ENCODE assay signal across 14 cellular contexts in the genomic region with DNA sequence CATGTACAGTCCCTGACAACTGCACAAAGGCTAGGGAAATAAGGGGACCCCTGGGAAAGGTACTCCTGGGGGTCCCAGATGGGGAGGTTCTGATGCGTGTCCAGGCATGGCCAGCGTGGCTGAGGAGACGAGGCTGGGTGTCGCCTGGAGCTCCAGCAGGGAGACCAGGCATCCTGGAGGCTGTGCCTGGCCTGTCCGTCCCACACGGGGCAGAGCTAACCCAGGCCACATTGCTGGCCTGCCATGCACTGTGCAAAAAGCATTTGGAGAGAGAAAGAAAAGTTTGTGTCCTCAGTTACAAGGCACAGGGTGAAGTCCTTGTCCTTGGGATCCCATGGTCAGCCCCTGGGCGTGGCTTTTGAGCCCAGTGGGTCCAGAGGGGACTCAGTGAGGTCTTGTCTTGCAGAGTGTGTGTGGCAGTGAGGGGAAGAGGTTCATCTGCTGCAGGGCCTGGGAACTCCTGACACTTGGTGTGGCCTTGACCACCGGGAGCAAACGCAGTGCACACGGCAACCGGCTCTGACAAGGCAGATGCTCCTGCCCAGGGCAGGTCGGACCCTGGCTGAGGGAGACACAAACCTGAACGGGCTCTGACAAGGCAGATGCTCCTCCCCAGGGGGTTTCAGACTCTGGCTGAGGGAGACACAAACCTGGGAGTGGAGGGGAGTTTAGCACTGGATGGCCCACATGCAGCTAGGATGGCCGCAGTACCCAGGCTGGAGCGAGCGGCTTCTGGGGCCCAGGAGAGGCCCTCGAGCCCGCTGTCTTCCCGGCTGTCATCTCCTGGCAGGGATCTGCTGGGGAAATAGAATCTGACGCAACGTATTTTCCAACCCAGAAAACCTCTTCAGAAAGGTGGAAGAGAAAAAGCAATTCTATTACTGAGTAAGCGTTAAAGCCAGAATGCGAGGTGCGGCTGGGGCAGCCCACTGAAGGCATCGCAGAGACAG. TPM values are rescaled to one million over a fixed set of nuclear protein-coding genes. Genes with fewer than 3 reads are reported as not detected.
DNase-seq lines count a peak whose midpoint lies in the region; ATAC-seq, FAIRE-seq and TF ChIP-seq lines count a peak whose summit lies in the region.
"Had no signal": no experiment of that assay in that cellular context is flagged by ENCODE, and none has a peak within 500 bp of the region (broad histone marks: within the 10 kb centered on the region; RNA-seq: fewer than 3 reads in every experiment).

No MANE protein-coding gene starts in this region.

- no peaks in the 10 kb centered on the region for H3K27me3 Mint-ChIP-seq in chondrocyte (ENCODE audit: low read depth)
- H3K27me3 Mint-ChIP-seq in nephron (ENCODE audit: low read depth), result peaks cover 13% of the 10 kb centered on the region
- H3K27me3 Mint-ChIP-seq in CD4-positive, alpha-beta memory T cell, result peaks cover 1 to 4% of the 10 kb centered on the region in 2 donors

- peak overlapping the region; percentile 7 to 59 (median 9); a peak in 3 of 6 replicates for H3K4me3 ChIP-seq in HepG2 (replicated peaks in 1 of 3; ENCODE audit: insufficient read depth in 1 of 3, low read depth in 2 of 3, low read length in 3 of 3)
- no peak overlapping the region for H3K4me3 ChIP-seq in right lobe of liver
- no peak overlapping the region for H3K4me3 ChIP-seq in vagina
- no peak overlapping the region for H3K4me3 ChIP-seq in CD4-positive, alpha-beta memory T cell (ENCODE audit: low read length in 2 of 2)

- no peaks in the 10 kb centered on the region for H3K27me3 ChIP-seq in HepG2 (ENCODE audit: control insufficient read depth in 1 of 2, insufficient read depth in 2 of 2, low read length in 2 of 2)
- H3K27me3 ChIP-seq in right lobe of liver, result no peaks in the 10 kb centered on the region
- no peaks in the 10 kb centered on the region for H3K27me3 ChIP-seq in vagina
- H3K27me3 ChIP-seq in CD4-positive, alpha-beta memory T cell (ENCODE audit: insufficient read depth, low read length), result no peaks in the 10 kb centered on the region

- H3K9me3 Mint-ChIP-seq in chondrocyte (ENCODE audit: low read depth) (peaks cover under 1% of the 10 kb centered on the region), nephron (peaks cover 4% of the 10 kb centered on the region)
- no peaks in the 10 kb centered on the region for H3K9me3 Mint-ChIP-seq in CD4-positive, alpha-beta memory T cell
- H3K9me3 Mint-ChIP-seq: activated naive CD4-positive, alpha-beta T cell treated with anti-CD3 and anti-CD28 coated beads, Interleukin-2, amount 50 U/mL, for 72 hours had no signal

- CTCF ChIA-PET in HepG2 (lab: Yijun Ruan, JAX; ENCODE audit: low intra/inter-chr PET ratio, low total read pairs), result no interaction called here
- CTCF ChIA-PET in CD4-positive, alpha-beta memory T cell (lab: Charles Lee; ENCODE audit: partially characterized antibody), result no interaction called here

- no peaks in the 10 kb centered on the region for H4K20me1 ChIP-seq in HepG2 (ENCODE audit: insufficient read depth, low read length)

- peaks cover 60% of the 10 kb centered on the region for H3K4me1 Mint-ChIP-seq in chondrocyte (ENCODE audit: low read depth)
- peaks cover 24% of the 10 kb centered on the region for H3K4me1 Mint-ChIP-seq in nephron
- H3K4me1 Mint-ChIP-seq in CD4-positive, alpha-beta memory T cell, result peaks cover 11 to 14% (median 12%) of the 10 kb centered on the region in 4 donors

- TF ChIP-seq RAD21 in HepG2 (CRISPR knock-in tag; IDR thresholded peaks at IDR 0.05), result no peak

- H3K9me3 ChIP-seq in HepG2 (ENCODE audit: low read length), result no peaks in the 10 kb centered on the region
- H3K9me3 ChIP-seq in right lobe of liver, result no peaks in the 10 kb centered on the region
- no peaks in the 10 kb centered on the region for H3K9me3 ChIP-seq in vagina
- no peaks in the 10 kb centered on the region for H3K9me3 ChIP-seq in CD4-positive, alpha-beta memory T cell (ENCODE audit: control insufficient read depth in 1 of 2, low read length in 2 of 2)

- no TSS peak for BruUV-seq in HepG2 (replicated peaks; lab: Mats Ljungman, UMichigan)

- TF ChIP-seq CTCF in HepG2 (CRISPR knock-in tag; IDR thresholded peaks at IDR 0.05) (no peak), right lobe of liver (IDR thresholded peaks at IDR 0.05) (no peak), chondrocyte (IDR thresholded peaks at IDR 0.05) (peak; percentile 26), nephron (IDR thresholded peaks at IDR 0.05; ENCODE audit: unreplicated experiment in 3 of 3) (no peak), vagina (IDR thresholded peaks at IDR 0.05) (no peak)

- no peak overlapping the region for H3K4me3 Mint-ChIP-seq in chondrocyte (ENCODE audit: unreplicated experiment)
- H3K4me3 Mint-ChIP-seq in nephron, result no peak overlapping the region
- no peak overlapping the region for H3K4me3 Mint-ChIP-seq in CD4-positive, alpha-beta memory T cell
- H3K4me3 Mint-ChIP-seq: nephron progenitor cell had no signal

- in situ Hi-C loops in HepG2 (cut with HindIII; ENCODE audit: extremely low pct_ligation_motif_present, low pct_unique_long_range_greater_than_20kb), result no loop called here

- POLR2A ChIA-PET in HepG2 (lab: Yijun Ruan, JAX), result interaction anchor here (1.2 to 2.1 kb wide), 10 partner anchors 9 to 157 kb away, joined by 3 to 8 read pairs (median 4); a partner anchor contains a TSS
- POLR2A ChIA-PET in CD4-positive, alpha-beta memory T cell (lab: Charles Lee; ENCODE audit: partially characterized antibody), result no interaction called here

- H3K79me2 ChIP-seq in HepG2 (ENCODE audit: insufficient read depth, low read length), result no peaks in the 10 kb centered on the region

- TF ChIP-seq EP300 in HepG2 (IDR thresholded peaks at IDR 0.05; ENCODE audit: low read depth in 2 of 2, low read length in 2 of 2), result peak in 1 of 2 experiments; percentile 28; a peak in 1 of 4 replicates
- no peak for TF ChIP-seq EP300 in HepG2 (CRISPR knock-in tag; IDR thresholded peaks at IDR 0.05; ENCODE audit: borderline replicate concordance)

- ATAC-seq in HepG2 (peak; percentile 80), right lobe of liver (no peak), GM19324 (IDR thresholded peaks at IDR 0.05; ENCODE audit: low FRiP score, unreplicated experiment) (no peak)
- ATAC-seq: activated naive CD4-positive, alpha-beta T cell treated with anti-CD3 and anti-CD28 coated beads, Interleukin-2, amount 50 U/mL, for 72 hours had no signal

- WGBS in HepG2 (ENCODE audit: low lambda C conversion rate), result 15% methylated on average over 16 of the region's 25 CpGs
- WGBS in right lobe of liver (ENCODE audit: insufficient coverage, low coverage, low lambda C conversion rate, missing lambda C conversion rate), result 77% methylated on average over 12 of the region's 25 CpGs

- intact Hi-C loops in HepG2 (cut with micrococcal nuclease; ENCODE audit: unreplicated experiment) (no loop called here), right lobe of liver (cut with DNase I) (no loop called here), vagina (cut with DNase I) (no loop called here)
- intact Hi-C loops in CD4-positive, alpha-beta memory T cell (cut with micrococcal nuclease), result no loop called here

- H3K36me3 ChIP-seq in HepG2 (replicated peaks in 1 of 2; ENCODE audit: control insufficient read depth in 1 of 2, insufficient read depth in 2 of 2, low read length in 2 of 2) (no peaks in the 10 kb centered on the region), right lobe of liver (no peaks in the 10 kb centered on the region), vagina (no peaks in the 10 kb centered on the region)
- H3K36me3 ChIP-seq in CD4-positive, alpha-beta memory T cell (ENCODE audit: insufficient read depth, low read length), result no peaks in the 10 kb centered on the region

- DNase-seq in HepG2 (ENCODE audit: low spot score) (peak; percentile 60), right lobe of liver (no peak), chondrocyte (ENCODE audit: low spot score) (no peak), vagina (ENCODE audit: extremely low spot score in 2 of 2) (no peak)
- no peak for DNase-seq in CD4-positive, alpha-beta memory T cell
- DNase-seq in stimulated activated CD8-positive, alpha-beta memory T cell treated with anti-CD3 and anti-CD28 coated beads, Interleukin-4, amount 100 ng/mL, for 48 hours, result no peak
- DNase-seq: DND-41, nephron progenitor cell, RPMI8226 had no signal

- no peak overlapping the region for H2AFZ ChIP-seq in HepG2 (ENCODE audit: low read length)

- H3K27ac ChIP-seq in HepG2 (ENCODE audit: extremely low read length, insufficient read depth, low read length) (peak overlapping the region; percentile 76), right lobe of liver (no peak overlapping the region), vagina (peak overlapping the region; percentile 98)
- H3K27ac ChIP-seq in CD4-positive, alpha-beta memory T cell (ENCODE audit: low read depth, low read length), result no peak overlapping the region

- H3K4me1 ChIP-seq in HepG2 (ENCODE audit: insufficient read depth, low read length) (peaks cover 71% of the 10 kb centered on the region), right lobe of liver (no peaks in the 10 kb centered on the region), vagina (peaks cover 51% of the 10 kb centered on the region)
- peaks cover 7% of the 10 kb centered on the region for H3K4me1 ChIP-seq in CD4-positive, alpha-beta memory T cell (ENCODE audit: insufficient read depth, low read length)

- peak; percentile 86 for FAIRE-seq in HepG2 (lab: Jason Lieb, UNC)
- FAIRE-seq: GM12892, islet of Langerhans had no signal

- H3K4me2 ChIP-seq in HepG2 (ENCODE audit: low read depth, low read length), result peak overlapping the region; percentile 85

- H3K9ac ChIP-seq in HepG2 (ENCODE audit: insufficient read depth, low read depth, low read length), result peak overlapping the region; percentile 42

- H3K36me3 Mint-ChIP-seq in chondrocyte (ENCODE audit: low read depth) (peaks cover 2% of the 10 kb centered on the region), nephron (ENCODE audit: low read depth) (no peaks in the 10 kb centered on the region)
- no peaks in the 10 kb centered on the region for H3K36me3 Mint-ChIP-seq in CD4-positive, alpha-beta memory T cell
- H3K36me3 Mint-ChIP-seq: activated naive CD4-positive, alpha-beta T cell treated with anti-CD3 and anti-CD28 coated beads, Interleukin-2, amount 50 U/mL, for 72 hours had no signal

- peak overlapping the region; percentile 97 for H3K27ac Mint-ChIP-seq in chondrocyte (ENCODE audit: unreplicated experiment)
- H3K27ac Mint-ChIP-seq in nephron, result peak overlapping the region; percentile 17 to 76 (median 69)
- peak overlapping the region in 1 of 7 donors; percentile 38 for H3K27ac Mint-ChIP-seq in CD4-positive, alpha-beta memory T cell
- H3K27ac Mint-ChIP-seq: nephron progenitor cell had no signal

- peak in 1 of 2 experiments; percentile 50; a peak in 2 of 4 replicates for TF ChIP-seq POLR2A in HepG2 (IDR thresholded peaks at IDR 0.05; ENCODE audit: insufficient read depth in 1 of 2, low read depth in 2 of 2, low read length in 2 of 2)
- TF ChIP-seq POLR2A in right lobe of liver (IDR thresholded peaks at IDR 0.05), result no peak
- no peak for TF ChIP-seq POLR2A in vagina (IDR thresholded peaks at IDR 0.05)

RNA-seq across cellular contexts. Expression of a gene that starts 37.3 kb away (rescaled TPM):
- total RNA-seq in HepG2 (2016; rRNA removed; fragmentation: Illumina TruSeq; extraction: Trizol) (21.2 and 102 TPM in 2 replicates), right lobe of liver (100 to 1,000 TPM; 261 to 487 (median 297) TPM), chondrocyte (322 to 628 TPM (median 616 TPM) in 3 replicates), vagina (86.7 TPM)
- total RNA-seq in HepG2 (2016; cell fraction: cytosol; rRNA removed; fragmentation: Illumina TruSeq; extraction: Trizol; ENCODE audit: low read depth), result 5.5 and 5.6 TPM in 2 replicates
- 18.4 and 106 TPM in 2 replicates for total RNA-seq in HepG2 (2016; cell fraction: insoluble cytoplasmic fraction; rRNA removed; fragmentation: Illumina TruSeq; extraction: Trizol)
- total RNA-seq in HepG2 (2016; cell fraction: membrane; rRNA removed; fragmentation: Illumina TruSeq; extraction: Trizol), result 10.8 and 11.6 TPM in 2 replicates
- 122 and 150 TPM in 2 replicates for total RNA-seq in HepG2 (2016; cell fraction: nucleus; rRNA removed; fragmentation: Illumina TruSeq; extraction: Trizol)
- polyA plus RNA-seq in HepG2 (2011; rRNA removed), result 79.0 and 128 TPM in 2 replicates
- 51.6 and 89.8 TPM in 2 replicates for polyA plus RNA-seq in HepG2 (2011; cell fraction: cytosol; rRNA removed)
- 1,622 and 2,194 TPM in 2 replicates for polyA plus RNA-seq in HepG2 (2011; cell fraction: nucleus; rRNA removed)
- 59.0 and 129 TPM in 2 replicates for polyA plus RNA-seq in HepG2 (2012)
- polyA plus RNA-seq in HepG2 (2016; cell fraction: cytosol; fragmentation: Illumina TruSeq; extraction: Trizol; ENCODE audit: low read depth), result 4.3 and 4.4 TPM in 2 replicates
- polyA plus RNA-seq in HepG2 (2016; cell fraction: insoluble cytoplasmic fraction; fragmentation: Illumina TruSeq; extraction: Trizol; ENCODE audit: low read depth), result 20.7 and 26.9 TPM in 2 replicates
- polyA plus RNA-seq in HepG2 (2016; cell fraction: membrane; fragmentation: Illumina TruSeq; extraction: Trizol; ENCODE audit: low read depth), result 5.0 and 6.2 TPM in 2 replicates
- polyA plus RNA-seq in HepG2 (2016; cell fraction: nucleus; fragmentation: Illumina TruSeq; extraction: Trizol; ENCODE audit: insufficient read depth, low read depth), result 308 and 331 TPM in 2 replicates
- polyA minus RNA-seq in HepG2 (2011; rRNA and poly(A)+ RNA removed; ENCODE audit: low replicate concordance), result 0.09 and 44.3 TPM in 2 replicates
- polyA minus RNA-seq in HepG2 (2011; cell fraction: cytosol; rRNA and poly(A)+ RNA removed), result 36.9 and 37.7 TPM in 2 replicates
- polyA minus RNA-seq in HepG2 (2011; cell fraction: nucleus; rRNA and poly(A)+ RNA removed), result 46.7 and 51.1 TPM in 2 replicates
- 1 to 10 TPM; 4.2 to 4.5 TPM for total RNA-seq in CD4-positive, alpha-beta memory T cell
- 1 to 10 TPM in 1 of 2 donors, under 1 TPM in 1; 0.43 to 3.4 TPM for polyA plus RNA-seq in CD4-positive, alpha-beta memory T cell

Comparison
In these comparisons a context has a peak if more than half of its experiments do, and no peak if none do; other contexts are left out.
1. H3K27ac ChIP-seq: peak in HepG2 (single experiment) and vagina (single experiment); none in right lobe of liver (0 of 3) and CD4-positive, alpha-beta memory T cell (single experiment).
2. H3K4me3 ChIP-seq: peak in HepG2 (3 of 3); none in right lobe of liver (0 of 3), vagina (0 of 2) and CD4-positive, alpha-beta memory T cell (0 of 2).